In genomic region chr15:74851960-74852359, GRCh38 we compare ENCODE assay signal across 2 cellular contexts.
A peak's percentile ranks its signal among the peaks of the same experiment; 100 is the strongest.
TF ChIP-seq lines count a peak whose summit lies in the region.

No MANE protein-coding gene starts in this region.

TF ChIP-seq in HEK293, 187 proteins besides CTCF, POLR2A, EP300 and RAD21:
- peak; percentile 89 for TF ChIP-seq ZNF600 (tag by site-specific recombination; IDR thresholded peaks at IDR 0.05)
- no peak for TF ChIP-seq ZNF16 (tag by site-specific recombination; IDR thresholded peaks at IDR 0.05; ENCODE audit: low read depth)

TF ChIP-seq in GM12878, 131 proteins besides CTCF, POLR2A, EP300 and RAD21:
- TF ChIP-seq BRCA1 (IDR thresholded peaks at IDR 0.05; ENCODE audit: low read depth, low read length) (no peak), NBN (IDR thresholded peaks at IDR 0.05) (no peak), CBX3 (IDR thresholded peaks at IDR 0.05; ENCODE audit: borderline replicate concordance, low read depth) (no peak), BHLHE40 (IDR thresholded peaks at IDR 0.05; ENCODE audit: borderline replicate concordance in 1 of 2, low read depth in 2 of 2, low read length in 1 of 2) (no peak), ZBTB40 (IDR thresholded peaks at IDR 0.05; ENCODE audit: borderline replicate concordance) (no peak), CHD4 (IDR thresholded peaks at IDR 0.05) (no peak), MXI1 (IDR thresholded peaks at IDR 0.05; ENCODE audit: low read depth, low read length) (no peak), HDGF (IDR thresholded peaks at IDR 0.05) (no peak), ZNF622 (IDR thresholded peaks at IDR 0.05) (no peak), SREBF2 (IDR thresholded peaks at IDR 0.05; ENCODE audit: low read length) (no peak)
